ENCODE assay signal across 8 cellular contexts in the genomic region with DNA sequence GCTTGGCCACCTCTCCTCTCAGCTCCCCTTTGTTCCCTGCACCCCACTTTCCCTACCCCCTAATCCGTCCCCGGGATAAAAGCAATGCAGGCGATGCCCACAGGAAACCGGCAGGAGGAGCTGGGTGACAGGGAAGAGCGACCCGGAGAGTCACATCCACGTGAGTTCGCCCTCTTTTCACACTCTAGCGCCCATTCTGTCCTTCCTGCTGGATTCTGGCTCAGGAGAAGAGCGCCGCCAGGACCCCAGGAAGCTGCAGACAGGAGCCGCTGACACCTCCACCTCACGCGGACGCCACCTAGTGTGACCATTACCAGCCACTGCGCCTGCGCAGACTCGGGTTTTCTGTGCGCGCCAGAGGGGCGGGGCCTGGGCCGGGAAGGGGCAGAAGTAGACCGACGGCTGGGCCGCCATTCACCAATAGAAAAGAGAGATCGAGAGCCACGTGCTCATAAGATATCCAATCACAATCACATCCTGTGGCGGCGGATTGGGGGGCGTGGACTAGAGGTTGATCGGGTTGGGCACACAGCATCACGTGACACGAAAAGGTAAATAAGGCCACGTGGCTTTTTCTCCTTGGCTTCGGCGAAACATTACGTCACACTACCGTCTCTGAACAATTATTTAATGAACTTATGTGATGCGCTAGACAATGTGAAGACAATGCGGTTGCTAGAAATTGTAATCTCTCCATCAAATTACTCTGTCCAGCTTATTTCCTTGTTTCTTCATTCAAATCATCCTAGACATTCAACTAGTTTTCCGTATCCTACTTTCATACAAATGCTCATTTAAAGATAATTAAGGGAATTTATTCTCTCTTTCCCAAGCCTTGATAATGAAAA. TPM values are rescaled to one million over a fixed set of nuclear protein-coding genes. Genes with fewer than 3 reads are reported as not detected.
DNase-seq lines count a peak whose midpoint lies in the region; ATAC-seq and TF ChIP-seq lines count a peak whose summit lies in the region.

No MANE protein-coding gene starts in this region.

- no peak overlapping the region for H2BK12ac ChIP-seq in trophoblast cell (ENCODE audit: low read length)

- peak overlapping the region; percentile 60 for H2AFZ ChIP-seq in SU-DHL-6 (ENCODE audit: low read depth, low read length, severe bottlenecking)
- H2AFZ ChIP-seq in trophoblast cell (ENCODE audit: insufficient read depth, low read length, poor library complexity): peak overlapping the region; percentile 81

- peaks cover 7% of the 10 kb centered on the region for H3K4me1 ChIP-seq in adipocyte (ENCODE audit: control insufficient read depth, insufficient read depth, low read length)
- peaks cover 5% of the 10 kb centered on the region in 2 experiments for H3K4me1 ChIP-seq in trophoblast cell (ENCODE audit: control insufficient read depth in 1 of 2, insufficient read depth in 2 of 2, low read length in 2 of 2)

- peak overlapping the region; percentile 70 for H3K9ac ChIP-seq in SU-DHL-6 (ENCODE audit: low read length)
- H3K9ac ChIP-seq in adipocyte (ENCODE audit: low read length): peak overlapping the region; percentile 86
- H3K9ac ChIP-seq in trophoblast cell (ENCODE audit: low read length): peak overlapping the region; percentile 93

- H4K8ac ChIP-seq in trophoblast cell (ENCODE audit: low read depth, low read length): peak overlapping the region; percentile 87

- H3K36me3 ChIP-seq in SU-DHL-6 (ENCODE audit: low read length) (no peaks in the 10 kb centered on the region), adipocyte (ENCODE audit: control insufficient read depth, insufficient read depth, low read length, severe bottlenecking) (no peaks in the 10 kb centered on the region), trophoblast cell (ENCODE audit: control insufficient read depth in 1 of 2, insufficient read depth in 2 of 2, low read length in 2 of 2) (no peaks in the 10 kb centered on the region)

- no peaks in the 10 kb centered on the region for H3K27me3 Mint-ChIP-seq in type B pancreatic cell

- H3K9me3 ChIP-seq in SU-DHL-6 (ENCODE audit: insufficient read depth, low read length): no peaks in the 10 kb centered on the region
- H3K9me3 ChIP-seq in adipocyte (ENCODE audit: control insufficient read depth, low read length): no peaks in the 10 kb centered on the region
- H3K9me3 ChIP-seq in trophoblast cell (ENCODE audit: insufficient read depth, low read depth, low read length): no peaks in the 10 kb centered on the region

- peaks cover 16% of the 10 kb centered on the region for H3K4me1 Mint-ChIP-seq in type B pancreatic cell (ENCODE audit: unreplicated experiment)

- peak overlapping the region; percentile 92 for H3K18ac ChIP-seq in trophoblast cell (ENCODE audit: low read length)

- H3K36me3 Mint-ChIP-seq in type B pancreatic cell: no peaks in the 10 kb centered on the region

- H3K27ac Mint-ChIP-seq in type B pancreatic cell: peak overlapping the region; percentile 79

- no peak overlapping the region for H3K23ac ChIP-seq in trophoblast cell (ENCODE audit: low read length)

- H3K14ac ChIP-seq in trophoblast cell (ENCODE audit: low read length): peak overlapping the region; percentile 78

- peak overlapping the region; percentile 90 for H4K12ac ChIP-seq in trophoblast cell (ENCODE audit: low read depth, low read length)

- peak; percentile 98 for ATAC-seq in HG02759 (IDR thresholded peaks at IDR 0.05; ENCODE audit: unreplicated experiment)

- H2AK5ac ChIP-seq in trophoblast cell (ENCODE audit: low read length): no peak overlapping the region

- WGBS in trophoblast cell (ENCODE audit: extremely low coverage, insufficient coverage, insufficient read length): no CpG with 5 or more reads among the region's 41 CpGs

- no peaks in the 10 kb centered on the region for H3F3A ChIP-seq in SU-DHL-6 (ENCODE audit: insufficient read depth)

- H3K9me3 Mint-ChIP-seq in type B pancreatic cell: no peaks in the 10 kb centered on the region

- peak overlapping the region; percentile 73 for H3K4me3 ChIP-seq in SU-DHL-6 (ENCODE audit: insufficient read depth, low read length, poor library complexity, severe bottlenecking)
- H3K4me3 ChIP-seq in adipocyte (ENCODE audit: low read length): peak overlapping the region; percentile 95
- peak overlapping the region; percentile 75 for H3K4me3 ChIP-seq in trophoblast cell (ENCODE audit: low read depth, low read length)

- H3K4ac ChIP-seq in trophoblast cell (ENCODE audit: low read depth, low read length): peak overlapping the region; percentile 81

- peak overlapping the region; percentile 77 for H2BK120ac ChIP-seq in trophoblast cell (ENCODE audit: insufficient read depth, low read length, poor library complexity)

- H3K9me2 ChIP-seq in SU-DHL-6 (replicated peaks; ENCODE audit: insufficient read depth, low read length): no peaks in the 10 kb centered on the region

- peak overlapping the region; percentile 78 for H3K4me2 ChIP-seq in SU-DHL-6 (ENCODE audit: low read depth, low read length, poor library complexity, severe bottlenecking)
- H3K4me2 ChIP-seq in trophoblast cell (ENCODE audit: low read length): peak overlapping the region; percentile 98

- peak overlapping the region; percentile 38 for H4K91ac ChIP-seq in trophoblast cell (ENCODE audit: low read depth, low read length)

- H3K4me3 Mint-ChIP-seq in type B pancreatic cell: peak overlapping the region; percentile 88

- H3K79me2 ChIP-seq in SU-DHL-6 (ENCODE audit: insufficient read depth, low read length): no peaks in the 10 kb centered on the region
- H3K79me2 ChIP-seq in trophoblast cell (ENCODE audit: control insufficient read depth, insufficient read depth, low read length, poor library complexity): peaks cover 1% of the 10 kb centered on the region

- H3K27me3 ChIP-seq in SU-DHL-6 (ENCODE audit: low read length): no peaks in the 10 kb centered on the region
- no peaks in the 10 kb centered on the region for H3K27me3 ChIP-seq in adipocyte (replicated peaks; ENCODE audit: control insufficient read depth, insufficient read depth, low read length)
- H3K27me3 ChIP-seq in trophoblast cell (ENCODE audit: insufficient read depth, low read length): no peaks in the 10 kb centered on the region

- H3K27ac ChIP-seq in SU-DHL-6 (ENCODE audit: low read depth, low read length) (no peak overlapping the region), trophoblast cell (ENCODE audit: low read depth, low read length) (peak overlapping the region; percentile 22)

- no peaks in the 10 kb centered on the region for H4K20me1 ChIP-seq in SU-DHL-6 (ENCODE audit: low read depth, low read length)

- peak; percentile 99 for DNase-seq in NCI-H128 (lab: John Stamatoyannopoulos, UW; ENCODE audit: unreplicated experiment)
- peak; percentile 100 for DNase-seq in adipocyte (ENCODE audit: low read depth)
- DNase-seq in cardiac septum (ENCODE audit: low spot score): peak; percentile 100
- peak; percentile 100 for DNase-seq in trophoblast cell
- DNase-seq in type B pancreatic cell (ENCODE audit: extremely low spot score, unreplicated experiment): peak; percentile 99

- H3K79me1 ChIP-seq in trophoblast cell (ENCODE audit: low read length): peaks cover 6% of the 10 kb centered on the region

- H2BK5ac ChIP-seq in trophoblast cell (ENCODE audit: low read depth, low read length, poor library complexity): peak overlapping the region; percentile 14

- intact Hi-C loops in cardiac septum (cut with DNase I): no loop called here

- peak; percentile 64 for TF ChIP-seq CTCF in GM12873 (IDR thresholded peaks at IDR 0.05; ENCODE audit: insufficient read depth, low read depth, low read length, missing control alignments)
- TF ChIP-seq CTCF in SU-DHL-6 (IDR thresholded peaks at IDR 0.05; ENCODE audit: insufficient read depth, low read length, poor library complexity, severe bottlenecking): no peak
- peak; percentile 76 for TF ChIP-seq CTCF in type B pancreatic cell (conservative IDR thresholded peaks at IDR 0.05)

RNA-seq across cellular contexts. Expression of gene PLA2G1B, which starts 10.1 kb away (rescaled TPM):
- total RNA-seq in cardiac septum (not detected), type B pancreatic cell (ENCODE audit: low replicate concordance) (not detected in 2 replicates)
- polyA plus RNA-seq in trophoblast cell (2013): not detected in 2 replicates

RNA-seq across cellular contexts. Expression of gene SIRT4, which starts 15.4 kb away (rescaled TPM):
- total RNA-seq in cardiac septum (2.4 TPM), type B pancreatic cell (ENCODE audit: low replicate concordance) (2.0 and 2.7 TPM in 2 replicates)
- 3.2 and 4.4 TPM in 2 replicates for polyA plus RNA-seq in trophoblast cell (2013)

RNA-seq across cellular contexts. Expression of gene RNU4-1, which starts 24.4 kb away (rescaled TPM):
- total RNA-seq in cardiac septum (3,560 TPM), type B pancreatic cell (ENCODE audit: low replicate concordance) (4,376 and 7,253 TPM in 2 replicates)
- not detected in 2 replicates for polyA plus RNA-seq in trophoblast cell (2013)

RNA-seq across cellular contexts. Expression of gene RNU4-2, which starts 25.8 kb away (rescaled TPM):
- total RNA-seq in cardiac septum (27,323 TPM), type B pancreatic cell (ENCODE audit: low replicate concordance) (6,693 and 9,065 TPM in 2 replicates)
- polyA plus RNA-seq in trophoblast cell (2013): not detected in 2 replicates

RNA-seq across cellular contexts. Expression of gene MSI1, which starts 51.5 kb away (rescaled TPM):
- total RNA-seq in cardiac septum (9.7 TPM), type B pancreatic cell (ENCODE audit: low replicate concordance) (22.0 and 71.7 TPM in 2 replicates)
- polyA plus RNA-seq in trophoblast cell (2013): 6.1 and 6.8 TPM in 2 replicates
